Comparison of ENCODE assay signal across 8 cellular contexts in genomic region chrX:68894513-68895338, GRCh38.
DNase-seq lines count a peak whose midpoint lies in the region; ATAC-seq and TF ChIP-seq lines count a peak whose summit lies in the region.

No MANE protein-coding gene starts in this region.

- no peak for ATAC-seq in HG03460 (IDR thresholded peaks at IDR 0.05; ENCODE audit: unreplicated experiment)

- TF ChIP-seq CTCF in epithelial cell of esophagus (IDR thresholded peaks at IDR 0.05; ENCODE audit: insufficient read depth, low read depth, low read length, missing control alignments) (no peak), mesothelial cell of epicardium (IDR thresholded peaks at IDR 0.05; ENCODE audit: unreplicated experiment) (no peak), HFFc6 (IDR thresholded peaks at IDR 0.05) (no peak)

- H3K27me3 Mint-ChIP-seq in mesothelial cell of epicardium (ENCODE audit: low read depth) (no peaks in the 10 kb centered on the region), HFFc6 (ENCODE audit: insufficient read depth) (peaks cover 26% of the 10 kb centered on the region)

- H3K4me3 Mint-ChIP-seq in mesothelial cell of epicardium (no peak overlapping the region), HFFc6 (no peak overlapping the region; the same call in 1 of the 2 replicates)

- H3K36me3 Mint-ChIP-seq in mesothelial cell of epicardium (no peaks in the 10 kb centered on the region), HFFc6 (ENCODE audit: low read depth) (no peaks in the 10 kb centered on the region)

- H3K27ac Mint-ChIP-seq in mesothelial cell of epicardium (peak overlapping the region; percentile 90), HFFc6 (no peak overlapping the region)

- peaks cover 6% of the 10 kb centered on the region for H3K9me3 Mint-ChIP-seq in mesothelial cell of epicardium
- no peaks in the 10 kb centered on the region for H3K9me3 Mint-ChIP-seq in HFFc6

- no peaks in the 10 kb centered on the region for H3K9me3 ChIP-seq in HUES6 (ENCODE audit: control insufficient read depth, insufficient read depth, low read depth, low read length)
- H3K9me3 ChIP-seq in thymus (ENCODE audit: control insufficient read depth), result no peaks in the 10 kb centered on the region

- 21% methylated on average over 47 of the region's 49 CpGs for WGBS in thymus

- DNase-seq in AG08396 (ENCODE audit: low spot score) (peak; percentile 47), UCSD-AML1 (lab: John Stamatoyannopoulos, UW; ENCODE audit: unreplicated experiment) (peak; percentile 77), epithelial cell of esophagus (ENCODE audit: low read depth) (peak; percentile 67), mesothelial cell of epicardium (ENCODE audit: low spot score in 2 of 2, unreplicated experiment in 2 of 2) (no peak), HFFc6 (no peak)

- H3K4me3 ChIP-seq in HUES6 (ENCODE audit: low read depth, low read length) (peak overlapping the region; percentile 38), epithelial cell of esophagus (ENCODE audit: low read length) (no peak overlapping the region), thymus (ENCODE audit: low read length) (peak overlapping the region; percentile 32)

- H3K4me1 Mint-ChIP-seq in mesothelial cell of epicardium (peaks cover 49% of the 10 kb centered on the region), HFFc6 (ENCODE audit: low read depth) (no peaks in the 10 kb centered on the region)

- peak overlapping the region; percentile 29 for H3K9ac ChIP-seq in HUES6 (ENCODE audit: low read length)

- no peaks in the 10 kb centered on the region for H3K36me3 ChIP-seq in HUES6 (ENCODE audit: control insufficient read depth, insufficient read depth, low read length)
- H3K36me3 ChIP-seq in thymus (ENCODE audit: control insufficient read depth, insufficient read depth), result no peaks in the 10 kb centered on the region

- H3K27ac ChIP-seq in HUES6 (ENCODE audit: low read depth, low read length), result no peak overlapping the region
- no peak overlapping the region for H3K27ac ChIP-seq in thymus (ENCODE audit: low read depth)

- H3K4me1 ChIP-seq in HUES6 (ENCODE audit: control insufficient read depth, insufficient read depth, low read length) (peaks cover 48% of the 10 kb centered on the region; the same call in 1 of the 2 replicates), thymus (ENCODE audit: control insufficient read depth, insufficient read depth, low read length) (no peaks in the 10 kb centered on the region)

- H3K27me3 ChIP-seq in HUES6 (ENCODE audit: control insufficient read depth, insufficient read depth, low read length), result peaks cover 50% of the 10 kb centered on the region
- H3K27me3 ChIP-seq in thymus (ENCODE audit: control insufficient read depth, insufficient read depth), result no peaks in the 10 kb centered on the region

Comparison
In these comparisons a context has a peak if more than half of its experiments do, and no peak if none do; other contexts are left out.
1. DNase-seq: peak in AG08396 (single experiment), UCSD-AML1 (single experiment) and epithelial cell of esophagus (single experiment); none in mesothelial cell of epicardium (0 of 2) and HFFc6 (single experiment).